ENCODE assay signal across 8 cellular contexts in genomic region chr1:115545791-115546733, GRCh38.
A peak's percentile ranks its signal among the peaks of the same experiment; 100 is the strongest.
DNase-seq lines count a peak whose midpoint lies in the region; ATAC-seq and TF ChIP-seq lines count a peak whose summit lies in the region.

No MANE protein-coding gene starts in this region.

- ATAC-seq in HG02870 (IDR thresholded peaks at IDR 0.05; ENCODE audit: unreplicated experiment), result no peak
- ATAC-seq in HG03139 (IDR thresholded peaks at IDR 0.05; ENCODE audit: unreplicated experiment), result no peak

- H3K4me1 Mint-ChIP-seq in nephron progenitor cell, result peaks cover 13% of the 10 kb centered on the region

- peak; percentile 44 for TF ChIP-seq CTCF in nephron progenitor cell (IDR thresholded peaks at IDR 0.05)

- H3K27me3 Mint-ChIP-seq in nephron progenitor cell (ENCODE audit: low read depth, poor library complexity), result peaks cover 14% of the 10 kb centered on the region

- H3K36me3 Mint-ChIP-seq in nephron progenitor cell (ENCODE audit: low read depth), result no peaks in the 10 kb centered on the region

- DNase-seq in A172 (ENCODE audit: low spot score), result peak; percentile 98
- peak; percentile 98 for DNase-seq in EL
- peak; percentile 21 for DNase-seq in NCI-H69 (lab: John Stamatoyannopoulos, UW)
- peak; percentile 61 for DNase-seq in epidermal melanocyte (ENCODE audit: insufficient read length, low spot score)
- DNase-seq in nephron progenitor cell, result peak; percentile 29
- no peak for DNase-seq in GM19238 (ENCODE audit: insufficient read length, low spot score)

- no peaks in the 10 kb centered on the region for H3K9me3 Mint-ChIP-seq in nephron progenitor cell

- peak overlapping the region; percentile 91 for H3K27ac Mint-ChIP-seq in nephron progenitor cell

- H3K4me3 Mint-ChIP-seq in nephron progenitor cell, result no peak overlapping the region
